In the genomic region with DNA sequence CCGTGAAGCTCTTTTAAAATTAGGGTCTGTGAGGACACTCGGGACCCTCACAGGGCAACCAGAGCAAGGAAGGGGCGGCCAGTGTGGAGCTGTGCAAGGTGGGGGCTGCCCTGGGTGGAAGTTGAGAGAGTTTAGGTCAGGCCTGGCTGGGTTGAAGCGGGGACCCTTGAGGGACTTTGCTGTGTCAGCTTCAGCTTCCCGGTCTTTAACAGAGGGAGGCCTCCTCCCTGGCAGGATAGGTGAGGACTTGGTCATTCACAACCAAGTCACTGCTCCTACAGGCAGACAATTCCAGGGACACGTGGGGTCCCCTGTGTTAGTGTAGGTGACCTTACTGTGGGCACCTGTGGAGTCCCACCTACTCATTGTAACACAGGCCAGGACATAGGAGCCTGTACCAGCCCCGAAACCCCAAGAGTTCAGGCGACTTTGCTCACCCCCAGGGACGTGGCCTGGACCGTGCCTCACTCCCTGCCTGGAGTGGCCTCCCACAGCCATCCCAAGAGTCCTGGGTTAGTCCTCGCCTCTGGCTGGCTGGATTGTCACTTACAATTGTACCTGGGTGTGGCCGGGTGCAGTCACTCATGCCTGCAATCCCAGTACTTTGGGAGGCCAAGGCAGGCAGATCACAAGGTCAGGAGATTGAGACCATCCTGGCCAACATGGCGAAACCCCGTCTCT, we compare ENCODE assay signal across 1 cellular context.
TF ChIP-seq lines count a peak whose summit lies in the region.

No MANE protein-coding gene starts in this region.

TF ChIP-seq in WTC11, 78 proteins besides CTCF, POLR2A, EP300 and RAD21:
- TF ChIP-seq MLX (CRISPR knock-in tag; IDR thresholded peaks at IDR 0.05) (no peak), ZNF416 (CRISPR knock-in tag; IDR thresholded peaks at IDR 0.05) (no peak), ZNF423 (CRISPR knock-in tag; IDR thresholded peaks at IDR 0.05) (no peak), FOXP4 (CRISPR knock-in tag; IDR thresholded peaks at IDR 0.05) (no peak), MXD4 (CRISPR knock-in tag; IDR thresholded peaks at IDR 0.05; ENCODE audit: borderline replicate concordance) (no peak), JAZF1 (CRISPR knock-in tag; IDR thresholded peaks at IDR 0.05) (no peak), ELF4 (CRISPR knock-in tag; IDR thresholded peaks at IDR 0.05; ENCODE audit: low read depth) (no peak), ZSCAN18 (CRISPR knock-in tag; IDR thresholded peaks at IDR 0.05) (no peak), SMAD3 (CRISPR knock-in tag; IDR thresholded peaks at IDR 0.05; ENCODE audit: borderline replicate concordance) (no peak), AR (CRISPR knock-in tag; IDR thresholded peaks at IDR 0.05) (no peak), CREB1 (CRISPR knock-in tag; IDR thresholded peaks at IDR 0.05) (no peak), PRRX2 (CRISPR knock-in tag; IDR thresholded peaks at IDR 0.05) (no peak), RELA (CRISPR knock-in tag; IDR thresholded peaks at IDR 0.05; ENCODE audit: borderline replicate concordance) (no peak), NR2C2 (CRISPR knock-in tag; IDR thresholded peaks at IDR 0.05) (no peak), ZNF219 (CRISPR knock-in tag; IDR thresholded peaks at IDR 0.05; ENCODE audit: borderline replicate concordance) (no peak), SP1 (CRISPR knock-in tag; conservative IDR thresholded peaks at IDR 0.05) (no peak)
- TF ChIP-seq, protein P1, sequence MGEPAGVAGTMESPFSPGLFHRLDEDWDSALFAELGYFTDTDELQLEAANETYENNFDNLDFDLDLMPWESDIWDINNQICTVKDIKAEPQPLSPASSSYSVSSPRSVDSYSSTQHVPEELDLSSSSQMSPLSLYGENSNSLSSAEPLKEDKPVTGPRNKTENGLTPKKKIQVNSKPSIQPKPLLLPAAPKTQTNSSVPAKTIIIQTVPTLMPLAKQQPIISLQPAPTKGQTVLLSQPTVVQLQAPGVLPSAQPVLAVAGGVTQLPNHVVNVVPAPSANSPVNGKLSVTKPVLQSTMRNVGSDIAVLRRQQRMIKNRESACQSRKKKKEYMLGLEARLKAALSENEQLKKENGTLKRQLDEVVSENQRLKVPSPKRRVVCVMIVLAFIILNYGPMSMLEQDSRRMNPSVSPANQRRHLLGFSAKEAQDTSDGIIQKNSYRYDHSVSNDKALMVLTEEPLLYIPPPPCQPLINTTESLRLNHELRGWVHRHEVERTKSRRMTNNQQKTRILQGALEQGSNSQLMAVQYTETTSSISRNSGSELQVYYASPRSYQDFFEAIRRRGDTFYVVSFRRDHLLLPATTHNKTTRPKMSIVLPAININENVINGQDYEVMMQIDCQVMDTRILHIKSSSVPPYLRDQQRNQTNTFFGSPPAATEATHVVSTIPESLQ (CRISPR knock-in tag; IDR thresholded peaks at IDR 0.05): no peak
- TF ChIP-seq, protein P2, sequence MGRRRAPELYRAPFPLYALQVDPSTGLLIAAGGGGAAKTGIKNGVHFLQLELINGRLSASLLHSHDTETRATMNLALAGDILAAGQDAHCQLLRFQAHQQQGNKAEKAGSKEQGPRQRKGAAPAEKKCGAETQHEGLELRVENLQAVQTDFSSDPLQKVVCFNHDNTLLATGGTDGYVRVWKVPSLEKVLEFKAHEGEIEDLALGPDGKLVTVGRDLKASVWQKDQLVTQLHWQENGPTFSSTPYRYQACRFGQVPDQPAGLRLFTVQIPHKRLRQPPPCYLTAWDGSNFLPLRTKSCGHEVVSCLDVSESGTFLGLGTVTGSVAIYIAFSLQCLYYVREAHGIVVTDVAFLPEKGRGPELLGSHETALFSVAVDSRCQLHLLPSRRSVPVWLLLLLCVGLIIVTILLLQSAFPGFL (CRISPR knock-in tag; IDR thresholded peaks at IDR 0.05; ENCODE audit: borderline replicate concordance): no peak
- TF ChIP-seq, protein P3, sequence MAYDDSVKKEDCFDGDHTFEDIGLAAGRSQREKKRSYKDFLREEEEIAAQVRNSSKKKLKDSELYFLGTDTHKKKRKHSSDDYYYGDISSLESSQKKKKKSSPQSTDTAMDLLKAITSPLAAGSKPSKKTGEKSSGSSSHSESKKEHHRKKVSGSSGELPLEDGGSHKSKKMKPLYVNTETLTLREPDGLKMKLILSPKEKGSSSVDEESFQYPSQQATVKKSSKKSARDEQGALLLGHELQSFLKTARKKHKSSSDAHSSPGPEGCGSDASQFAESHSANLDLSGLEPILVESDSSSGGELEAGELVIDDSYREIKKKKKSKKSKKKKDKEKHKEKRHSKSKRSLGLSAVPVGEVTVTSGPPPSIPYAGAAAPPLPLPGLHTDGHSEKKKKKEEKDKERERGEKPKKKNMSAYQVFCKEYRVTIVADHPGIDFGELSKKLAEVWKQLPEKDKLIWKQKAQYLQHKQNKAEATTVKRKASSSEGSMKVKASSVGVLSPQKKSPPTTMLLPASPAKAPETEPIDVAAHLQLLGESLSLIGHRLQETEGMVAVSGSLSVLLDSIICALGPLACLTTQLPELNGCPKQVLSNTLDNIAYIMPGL (CRISPR knock-in tag; IDR thresholded peaks at IDR 0.05): no peak
- TF ChIP-seq, protein P4, sequence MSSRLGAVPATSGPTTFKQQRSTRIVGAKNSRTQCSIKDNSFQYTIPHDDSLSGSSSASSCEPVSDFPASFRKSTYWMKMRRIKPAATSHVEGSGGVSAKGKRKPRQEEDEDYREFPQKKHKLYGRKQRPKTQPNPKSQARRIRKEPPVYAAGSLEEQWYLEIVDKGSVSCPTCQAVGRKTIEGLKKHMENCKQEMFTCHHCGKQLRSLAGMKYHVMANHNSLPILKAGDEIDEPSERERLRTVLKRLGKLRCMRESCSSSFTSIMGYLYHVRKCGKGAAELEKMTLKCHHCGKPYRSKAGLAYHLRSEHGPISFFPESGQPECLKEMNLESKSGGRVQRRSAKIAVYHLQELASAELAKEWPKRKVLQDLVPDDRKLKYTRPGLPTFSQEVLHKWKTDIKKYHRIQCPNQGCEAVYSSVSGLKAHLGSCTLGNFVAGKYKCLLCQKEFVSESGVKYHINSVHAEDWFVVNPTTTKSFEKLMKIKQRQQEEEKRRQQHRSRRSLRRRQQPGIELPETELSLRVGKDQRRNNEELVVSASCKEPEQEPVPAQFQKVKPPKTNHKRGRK (CRISPR knock-in tag; IDR thresholded peaks at IDR 0.05; ENCODE audit: borderline replicate concordance): no peak
